ENCODE assay signal across 1 cellular context in genomic region chr11:65860278-65861164, GRCh38.
TF ChIP-seq lines count a peak whose summit lies in the region.

Gene MUS81 (plus strand): TSS chr11:65860433. CDS start chr11:65860754, 321 bp downstream.

TF ChIP-seq in K562, 482 proteins besides CTCF, POLR2A, EP300 and RAD21 (continued from another document and continues in another):
- TF ChIP-seq KDM5B (IDR thresholded peaks at IDR 0.05; ENCODE audit: insufficient replicate concordance, low read depth, low read length) (peak; percentile 61), CXXC5 (CRISPR knock-in tag; IDR thresholded peaks at IDR 0.05) (peak; percentile 78), HDAC1 (IDR thresholded peaks at IDR 0.05) (peak in 1 of 2 experiments; percentile 39; a peak in 1 of 4 replicates), ZFX (CRISPR knock-in tag; IDR thresholded peaks at IDR 0.05) (peak; percentile 76), E2F5 (CRISPR knock-in tag; IDR thresholded peaks at IDR 0.05) (0 out of 2 replicates have a peak, but pooled peaks have one; percentile 21), XRCC3 (IDR thresholded peaks at IDR 0.05) (no peak), RFX5 (IDR thresholded peaks at IDR 0.05; ENCODE audit: low read depth, low read length) (no peak), PTBP1 (IDR thresholded peaks at IDR 0.05; ENCODE audit: low read depth, low read length) (no peak), FOXM1 (IDR thresholded peaks at IDR 0.05; ENCODE audit: low read depth) (peak; percentile 56), FOXM1 (CRISPR knock-in tag; IDR thresholded peaks at IDR 0.05; ENCODE audit: low read depth) (peak; percentile 46; the same call in 1 of the 2 replicates), CEBPG (CRISPR knock-in tag; IDR thresholded peaks at IDR 0.05) (no peak), CEBPG (tag; conservative IDR thresholded peaks at IDR 0.05 in 1 of 2, IDR thresholded peaks at IDR 0.05 in 1 of 2) (no peak), CHD4 (IDR thresholded peaks at IDR 0.05; ENCODE audit: insufficient read depth, insufficient replicate concordance, low read depth, low read length, poor library complexity, severe bottlenecking) (no peak), USF2 (CRISPR knock-in tag; IDR thresholded peaks at IDR 0.05) (no peak; the same call in 1 of the 2 replicates), SIRT6 (IDR thresholded peaks at IDR 0.05; ENCODE audit: low read depth, low read length) (no peak), MXI1 (IDR thresholded peaks at IDR 0.05; ENCODE audit: low read depth, low read length) (no peak), SMAD2 (IDR thresholded peaks at IDR 0.05; ENCODE audit: low read depth, low read length) (no peak), NELFE (IDR thresholded peaks at IDR 0.05; ENCODE audit: insufficient read depth, insufficient read length) (no peak), MECOM (CRISPR knock-in tag; IDR thresholded peaks at IDR 0.05) (no peak), CBX2 (IDR thresholded peaks at IDR 0.05; ENCODE audit: insufficient read depth, low read length, poor library complexity, severe bottlenecking) (no peak), ETV5 (CRISPR knock-in tag; IDR thresholded peaks at IDR 0.05; ENCODE audit: low read depth) (peak; percentile 73), RUNX1 (IDR thresholded peaks at IDR 0.05; ENCODE audit: low read depth) (peak; percentile 68; the same call in 1 of the 2 replicates), ELK1 (CRISPR knock-in tag; IDR thresholded peaks at IDR 0.05) (no peak), SREBF1 (IDR thresholded peaks at IDR 0.05; ENCODE audit: borderline replicate concordance, low read depth, low read length) (peak; percentile 80; the same call in 1 of the 2 replicates), EP400 (IDR thresholded peaks at IDR 0.05) (peak; percentile 92), HOXB6 (CRISPR knock-in tag; IDR thresholded peaks at IDR 0.05; ENCODE audit: borderline replicate concordance) (no peak), ATF2 (CRISPR knock-in tag; IDR thresholded peaks at IDR 0.05) (no peak), C11orf30 (IDR thresholded peaks at IDR 0.05; ENCODE audit: low read depth) (peak; percentile 88), HDAC6 (IDR thresholded peaks at IDR 0.05; ENCODE audit: low read depth, low read length) (no peak), POLR2G (IDR thresholded peaks at IDR 0.05; ENCODE audit: low read depth, low read length) (peak; percentile 95), NUFIP1 (IDR thresholded peaks at IDR 0.05; ENCODE audit: partially characterized antibody) (no peak), MYNN (IDR thresholded peaks at IDR 0.05) (0 out of 2 replicates have a peak, but pooled peaks have one; percentile 32), MYNN (CRISPR knock-in tag; IDR thresholded peaks at IDR 0.05) (no peak), BDP1 (IDR thresholded peaks at IDR 0.05; ENCODE audit: insufficient read depth, insufficient read length) (no peak), GTF2A2 (tag; IDR thresholded peaks at IDR 0.05) (no peak), ZBED1 (IDR thresholded peaks at IDR 0.05) (no peak), NR3C1 (CRISPR knock-in tag; IDR thresholded peaks at IDR 0.05) (no peak), ZC3H8 (IDR thresholded peaks at IDR 0.05) (no peak), RBFOX2 (IDR thresholded peaks at IDR 0.05; ENCODE audit: low read depth, low read length) (peak; percentile 95), NFRKB (IDR thresholded peaks at IDR 0.05; ENCODE audit: low read depth) (no peak; the same call in 1 of the 2 replicates), CTCFL (IDR thresholded peaks at IDR 0.05; ENCODE audit: borderline replicate concordance, insufficient read depth, low read depth, low read length, poor library complexity, severe bottlenecking) (peak; percentile 94), ZNF282 (CRISPR knock-in tag; IDR thresholded peaks at IDR 0.05) (no peak), JUNB (CRISPR knock-in tag; conservative IDR thresholded peaks at IDR 0.05) (no peak), ZNF354B (CRISPR knock-in tag; IDR thresholded peaks at IDR 0.05) (no peak), TAF9B (IDR thresholded peaks at IDR 0.05; ENCODE audit: partially characterized antibody) (peak; percentile 82), GTF2E2 (tag; IDR thresholded peaks at IDR 0.05) (no peak; the same call in 1 of the 2 replicates), ZNF318 (IDR thresholded peaks at IDR 0.05; ENCODE audit: borderline replicate concordance in 1 of 2, low read depth in 1 of 2) (no peak), ARHGAP35 (IDR thresholded peaks at IDR 0.05; ENCODE audit: partially characterized antibody) (no peak), ILF3 (IDR thresholded peaks at IDR 0.05; ENCODE audit: borderline replicate concordance) (peak; percentile 55; the same call in 1 of the 2 replicates), SP2 (IDR thresholded peaks at IDR 0.05; ENCODE audit: extremely low read depth, low read depth, low read length, poor library complexity, severe bottlenecking) (peak; percentile 79), ZNF583 (CRISPR knock-in tag; IDR thresholded peaks at IDR 0.05) (peak; percentile 63; the same call in 1 of the 2 replicates), ZSCAN29 (IDR thresholded peaks at IDR 0.05) (no peak), STAT6 (CRISPR knock-in tag; IDR thresholded peaks at IDR 0.05) (peak; percentile 89; the same call in 1 of the 2 replicates), CGGBP1 (CRISPR knock-in tag; IDR thresholded peaks at IDR 0.05) (no peak), GATAD2A (IDR thresholded peaks at IDR 0.05) (no peak), PHTF2 (CRISPR knock-in tag; IDR thresholded peaks at IDR 0.05) (no peak; the same call in 1 of the 2 replicates)
